Comparison of ENCODE assay signal across 14 cellular contexts in genomic region chr10:7084255-7085005, GRCh38.
A peak's percentile ranks its signal among the peaks of the same experiment; 100 is the strongest.
DNase-seq lines count a peak whose midpoint lies in the region; TF ChIP-seq lines count a peak whose summit lies in the region.
"Had no signal": no experiment of that assay in that cellular context is flagged by ENCODE, and none has a peak within 500 bp of the region (broad histone marks: within the 10 kb centered on the region; RNA-seq: fewer than 3 reads in every experiment).

No MANE protein-coding gene starts in this region.

- no peaks in the 10 kb centered on the region for H3K4me1 ChIP-seq in transverse colon
- H3K4me1 ChIP-seq: ascending aorta had no signal

- H3K27ac ChIP-seq in transverse colon: peak overlapping the region in 3 of 4 donors; percentile 2 to 39 (median 14)
- H3K27ac ChIP-seq: ascending aorta, left ventricle myocardium inferior, SK-N-MC had no signal

- TF ChIP-seq CTCF in transverse colon (IDR thresholded peaks at IDR 0.05) (no peak), foreskin fibroblast (IDR thresholded peaks at IDR 0.05; ENCODE audit: low read depth, low read length) (no peak)

- no peak for TF ChIP-seq EP300 in transverse colon (IDR thresholded peaks at IDR 0.05; ENCODE audit: low read depth)

- intact Hi-C loops in transverse colon (cut with DNase I; ENCODE audit: low total_unique reads): no loop called here

- H3K4me3 ChIP-seq in transverse colon: no peak overlapping the region
- no peak overlapping the region for H3K4me3 ChIP-seq in foreskin fibroblast (ENCODE audit: low read depth in 1 of 2, low read length in 2 of 2)
- H3K4me3 ChIP-seq: ascending aorta, left ventricle myocardium inferior, SK-N-MC had no signal

- DNase-seq in NCI-H1694 treated with DMSO at 0.1 percent for 48 hours (lab: John Stamatoyannopoulos, UW): peak; percentile 3
- DNase-seq in NCI-H1694 (lab: John Stamatoyannopoulos, UW): no peak
- peak; percentile 56 for DNase-seq in SIG-M5 (lab: John Stamatoyannopoulos, UW)
- peak; percentile 46 for DNase-seq in globus pallidus (ENCODE audit: low spot score)
- DNase-seq in transverse colon: no peak
- no peak for DNase-seq in foreskin fibroblast
- DNase-seq in cerebellar cortex (ENCODE audit: low spot score): no peak
- DNase-seq in DMS 273 treated with DMSO at 0.1 percent for 48 hours (lab: John Stamatoyannopoulos, UW): no peak
- DNase-seq: activated effector memory CD4-positive, alpha-beta T cell treated with Interleukin-2 at 50 U/mL for 16 hours; left ventricle myocardium inferior; MM.1S; PC-3 had no signal

- H3K36me3 ChIP-seq in transverse colon: no peaks in the 10 kb centered on the region
- H3K36me3 ChIP-seq: ascending aorta, left ventricle myocardium inferior had no signal

- 63 to 64% methylated on average over 7 to 9 of the region's 9 CpGs for WGBS in transverse colon (ENCODE audit: low coverage in 1 of 2), 2 donors

- in situ Hi-C loops in transverse colon (cut with MboI; ENCODE audit: low pct_ligation_motif_present in 1 of 4, low pct_unique_long_range_greater_than_20kb in 1 of 4, low sequenced_read_pairs in 3 of 4): no loop called here

- H3K27me3 ChIP-seq in transverse colon: no peaks in the 10 kb centered on the region
- H3K27me3 ChIP-seq: ascending aorta had no signal

- TF ChIP-seq POLR2A in transverse colon (IDR thresholded peaks at IDR 0.05): no peak

- no peaks in the 10 kb centered on the region for H3K9me3 ChIP-seq in transverse colon
- H3K9me3 ChIP-seq: ascending aorta, left ventricle myocardium inferior had no signal

Comparison
In these comparisons a context has a peak if more than half of its experiments do, and no peak if none do; other contexts are left out.
1. DNase-seq: peak in NCI-H1694 treated with DMSO at 0.1 percent for 48 hours (single experiment), SIG-M5 (single experiment) and globus pallidus (single experiment); none in NCI-H1694 (single experiment), transverse colon (single experiment), foreskin fibroblast (0 of 2), cerebellar cortex (single experiment) and DMS 273 treated with DMSO at 0.1 percent for 48 hours (single experiment).